Comparison of ENCODE assay signal across 4 cellular contexts in genomic region chr1:230767859-230768612, GRCh38. TPM values are rescaled to one million over a fixed set of nuclear protein-coding genes. Genes with fewer than 3 reads are reported as not detected.
"Had no signal": no experiment of that assay in that cellular context is flagged by ENCODE, and none has a peak within 500 bp of the region (broad histone marks: within the 10 kb centered on the region; RNA-seq: fewer than 3 reads in every experiment).

No MANE protein-coding gene starts in this region.

RNA-seq across cellular contexts. Expression of gene CAPN9, which starts 20.8 kb away (rescaled TPM):
- total RNA-seq: subcutaneous adipose tissue, temporal lobe, thyroid gland, vagina had no signal
